1 cellular context compared by ENCODE assay signal in genomic region chr13:110914293-110915056, GRCh38.
A peak's percentile ranks its signal among the peaks of the same experiment; 100 is the strongest.
TF ChIP-seq lines count a peak whose summit lies in the region.

No MANE protein-coding gene starts in this region.

TF ChIP-seq in HepG2, 621 proteins besides CTCF, POLR2A, EP300 and RAD21 (continued from another document and continues in another):
- TF ChIP-seq ZBTB40 (IDR thresholded peaks at IDR 0.05) (no peak), ZBTB40 (CRISPR knock-in tag; IDR thresholded peaks at IDR 0.05) (no peak), RXRA (CRISPR knock-in tag; IDR thresholded peaks at IDR 0.05) (peak; percentile 42; the same call in 1 of the 2 replicates), DNMT1 (CRISPR knock-in tag; IDR thresholded peaks at IDR 0.05) (0 out of 2 replicates have a peak, but pooled peaks have one; percentile 77), ZNF235 (CRISPR knock-in tag; IDR thresholded peaks at IDR 0.05; ENCODE audit: borderline replicate concordance) (no peak), ZBTB38 (CRISPR knock-in tag; IDR thresholded peaks at IDR 0.05) (peak; percentile 20; the same call in 1 of the 2 replicates), FUBP1 (CRISPR knock-in tag; IDR thresholded peaks at IDR 0.05; ENCODE audit: borderline replicate concordance) (no peak), ZNF296 (CRISPR knock-in tag; conservative IDR thresholded peaks at IDR 0.05) (0 out of 2 replicates have a peak, but pooled peaks have one; percentile 23), ZNF33B (CRISPR knock-in tag; IDR thresholded peaks at IDR 0.05) (no peak), TEAD3 (CRISPR knock-in tag; optimal IDR thresholded peaks at IDR 0.05; ENCODE audit: borderline replicate concordance) (no peak), IKZF5 (CRISPR knock-in tag; IDR thresholded peaks at IDR 0.05) (peak; percentile 10), EHMT2 (IDR thresholded peaks at IDR 0.05; ENCODE audit: borderline replicate concordance, low read depth, low read length) (no peak), NCOA2 (CRISPR knock-in tag; IDR thresholded peaks at IDR 0.05) (no peak), ZMYM2 (CRISPR knock-in tag; IDR thresholded peaks at IDR 0.05) (no peak), MEIS2 (CRISPR knock-in tag; IDR thresholded peaks at IDR 0.05) (0 out of 2 replicates have a peak, but pooled peaks have one; percentile 27), ZNF777 (CRISPR knock-in tag; IDR thresholded peaks at IDR 0.05) (peak; percentile 89), SKIL (CRISPR knock-in tag; IDR thresholded peaks at IDR 0.05; ENCODE audit: borderline replicate concordance) (no peak), PPARG (CRISPR knock-in tag; conservative IDR thresholded peaks at IDR 0.05) (no peak), MAZ (IDR thresholded peaks at IDR 0.05; ENCODE audit: borderline replicate concordance, low read depth, low read length) (no peak), MAZ (CRISPR knock-in tag; IDR thresholded peaks at IDR 0.05; ENCODE audit: low read depth) (no peak; the same call in none of the 2 replicates), JUNB (CRISPR knock-in tag; IDR thresholded peaks at IDR 0.05; ENCODE audit: borderline replicate concordance) (no peak), ATF5 (CRISPR knock-in tag; IDR thresholded peaks at IDR 0.05; ENCODE audit: low read depth) (no peak), MNT (IDR thresholded peaks at IDR 0.05) (no peak), RAD51 (IDR thresholded peaks at IDR 0.05; ENCODE audit: borderline replicate concordance) (no peak), YEATS2 (CRISPR knock-in tag; IDR thresholded peaks at IDR 0.05; ENCODE audit: borderline replicate concordance) (0 out of 2 replicates have a peak, but pooled peaks have one; percentile 26), ZNF609 (CRISPR knock-in tag; IDR thresholded peaks at IDR 0.05; ENCODE audit: borderline replicate concordance) (0 out of 2 replicates have a peak, but pooled peaks have one; percentile 14), ZKSCAN5 (CRISPR knock-in tag; IDR thresholded peaks at IDR 0.05) (no peak), PAX8 (CRISPR knock-in tag; IDR thresholded peaks at IDR 0.05; ENCODE audit: borderline replicate concordance) (peak; percentile 77; the same call in 1 of the 2 replicates), FOSL2 (CRISPR knock-in tag; IDR thresholded peaks at IDR 0.05) (peak; percentile 26; the same call in 1 of the 2 replicates), ZNF451 (CRISPR knock-in tag; IDR thresholded peaks at IDR 0.05) (peak; percentile 74; the same call in 1 of the 2 replicates), ZFP41 (CRISPR knock-in tag; IDR thresholded peaks at IDR 0.05; ENCODE audit: borderline replicate concordance) (no peak), ZFP36L2 (CRISPR knock-in tag; IDR thresholded peaks at IDR 0.05) (no peak), RBAK (CRISPR knock-in tag; IDR thresholded peaks at IDR 0.05) (no peak), HMGA1 (CRISPR knock-in tag; conservative IDR thresholded peaks at IDR 0.05) (no peak), SSRP1 (CRISPR knock-in tag; IDR thresholded peaks at IDR 0.05) (no peak), ADNP (CRISPR knock-in tag; IDR thresholded peaks at IDR 0.05) (no peak), PCBP1 (IDR thresholded peaks at IDR 0.05; ENCODE audit: borderline replicate concordance, low read depth, low read length) (no peak), ZNF746 (CRISPR knock-in tag; IDR thresholded peaks at IDR 0.05) (peak; percentile 67; the same call in 1 of the 2 replicates), REXO4 (CRISPR knock-in tag; IDR thresholded peaks at IDR 0.05; ENCODE audit: borderline replicate concordance) (no peak), ARHGAP35 (CRISPR knock-in tag; IDR thresholded peaks at IDR 0.05; ENCODE audit: borderline replicate concordance) (peak; percentile 57; the same call in 1 of the 2 replicates), ZNF713 (CRISPR knock-in tag; IDR thresholded peaks at IDR 0.05) (no peak)
